In genomic region chr2:240212425-240213225, GRCh38 we compare ENCODE assay signal across 18 cellular contexts.
"Had no signal": no experiment of that assay in that cellular context is flagged by ENCODE, and none has a peak within 500 bp of the region (broad histone marks: within the 10 kb centered on the region; RNA-seq: fewer than 3 reads in every experiment).

No MANE protein-coding gene starts in this region.

- H3K27ac Mint-ChIP-seq: activated naive CD8-positive, alpha-beta T cell treated with anti-CD3 and anti-CD28 coated beads, Interleukin-2, amount 50 U/mL, for 24 hours; activated T-cell treated with anti-CD3 and anti-CD28 coated beads, Interleukin-2, amount 50 U/mL, for 24 hours; effector memory CD8-positive, alpha-beta T cell; mesothelial cell of epicardium; progenitor cell of endocrine pancreas; stimulated activated naive CD8-positive, alpha-beta T cell treated with anti-CD3 and anti-CD28 coated beads, Interleukin-15, Interleukin-2, amounts not matched to agents 100 ng/mL and 50 ng/mL, for 24 hours had no signal

- H3K36me3 Mint-ChIP-seq: mesothelial cell of epicardium had no signal

- H3K4me3 Mint-ChIP-seq: activated naive CD8-positive, alpha-beta T cell treated with anti-CD3 and anti-CD28 coated beads, Interleukin-2, amount 50 U/mL, for 24 hours; activated T-cell treated with anti-CD3 and anti-CD28 coated beads, Interleukin-2, amount 50 U/mL, for 24 hours; effector memory CD8-positive, alpha-beta T cell; mesothelial cell of epicardium; stimulated activated naive CD8-positive, alpha-beta T cell treated with anti-CD3 and anti-CD28 coated beads, Interleukin-15, Interleukin-2, amounts not matched to agents 100 ng/mL and 50 ng/mL, for 24 hours had no signal

- H3K27me3 Mint-ChIP-seq: progenitor cell of endocrine pancreas; stimulated activated naive CD8-positive, alpha-beta T cell treated with anti-CD3 and anti-CD28 coated beads, Interleukin-15, Interleukin-2, amounts not matched to agents 100 ng/mL and 50 ng/mL, for 24 hours had no signal

- ATAC-seq: activated naive CD8-positive, alpha-beta T cell treated with anti-CD3 and anti-CD28 coated beads, Interleukin-2, amount 50 U/mL, for 24 hours; effector memory CD8-positive, alpha-beta T cell; gastrocnemius medialis had no signal

- H3K9me3 Mint-ChIP-seq: activated naive CD8-positive, alpha-beta T cell treated with anti-CD3 and anti-CD28 coated beads, Interleukin-2, amount 50 U/mL, for 24 hours; activated T-cell treated with anti-CD3 and anti-CD28 coated beads, Interleukin-2, amount 50 U/mL, for 24 hours; effector memory CD8-positive, alpha-beta T cell; mesothelial cell of epicardium; stimulated activated naive CD8-positive, alpha-beta T cell treated with anti-CD3 and anti-CD28 coated beads, Interleukin-15, Interleukin-2, amounts not matched to agents 100 ng/mL and 50 ng/mL, for 24 hours had no signal

- H3K4me1 Mint-ChIP-seq: activated naive CD8-positive, alpha-beta T cell treated with anti-CD3 and anti-CD28 coated beads, Interleukin-2, amount 50 U/mL, for 24 hours had no signal

- H3K27ac ChIP-seq: epithelial cell of prostate, gastrocnemius medialis, neutrophil, thoracic aorta, vagina had no signal

- DNase-seq: activated CD4-positive, alpha-beta T cell treated with anti-CD3 and anti-CD28 coated beads, Interleukin-2, amount 50 U/mL, for 1 hour; activated gamma-delta T cell treated with Interleukin-2 at 50 U/mL for 16 hours; activated naive CD8-positive, alpha-beta T cell treated with anti-CD3 and anti-CD28 coated beads, Interleukin-2, amount 50 U/mL, for 24 hours; activated T-cell treated with anti-CD3 and anti-CD28 coated beads, Interleukin-2, amount 50 U/mL, for 24 hours; central memory CD4-positive, alpha-beta T cell; cortex of kidney; effector memory CD8-positive, alpha-beta T cell; gastrocnemius medialis; stimulated activated CD4-positive, alpha-beta T cell treated with anti-CD3 and anti-CD28 coated beads, Interleukin-4, amount 100 ng/mL, for 1 hour; stimulated activated CD8-positive, alpha-beta memory T cell treated with anti-CD3 and anti-CD28 coated beads, Interleukin-4, amount 100 ng/mL, for 48 hours; T-helper 2 cell had no signal
